ENCODE assay signal across 14 cellular contexts in the genomic region with DNA sequence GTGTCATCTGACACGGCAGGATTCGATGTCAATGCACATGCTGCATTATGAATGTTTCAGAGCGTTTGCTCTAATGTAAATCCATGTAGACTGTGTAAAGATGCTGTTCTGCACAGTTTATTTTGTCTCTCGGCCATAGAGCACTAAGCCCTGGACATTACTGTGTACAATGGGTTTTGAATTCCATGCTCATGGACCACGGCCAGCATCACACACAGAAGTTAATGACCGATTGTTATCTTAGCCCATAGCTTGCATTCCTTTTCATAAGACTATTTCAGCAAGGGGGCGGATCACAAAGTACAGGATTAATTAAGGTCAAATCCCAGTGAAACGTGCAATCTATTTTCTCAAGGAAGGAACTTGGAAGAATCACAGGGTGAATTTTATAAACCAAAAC.
DNase-seq lines count a peak whose midpoint lies in the region; ATAC-seq, FAIRE-seq and TF ChIP-seq lines count a peak whose summit lies in the region.
"Had no signal": no experiment of that assay in that cellular context is flagged by ENCODE, and none has a peak within 500 bp of the region (broad histone marks: within the 10 kb centered on the region; RNA-seq: fewer than 3 reads in every experiment).

No MANE protein-coding gene starts in this region.

- H3K4me3 ChIP-seq in pancreas (no peak overlapping the region), testis (no peak overlapping the region)

- peak in 3 of 4 donors; percentile 28 to 82 (median 68) for ATAC-seq in pancreas
- ATAC-seq in GM21381 (IDR thresholded peaks at IDR 0.05; ENCODE audit: unreplicated experiment) = no peak

- DNase-seq in Calu3 (peak; percentile 37), RPMI7951 (ENCODE audit: low read depth) (peak; percentile 88), fibroblast of gingiva (ENCODE audit: low read depth) (peak; percentile 88), pancreas (peak in 3 of 6 donors; percentile 13 to 32 (median 21)), DMS79 (lab: John Stamatoyannopoulos, UW) (no peak), testis (no peak)
- DNase-seq in activated T-cell treated with anti-CD3 and anti-CD28 coated beads, Interleukin-2, amount 50 U/mL, for 48 hours = no peak
- DNase-seq: activated CD4-positive, alpha-beta T cell treated with anti-CD3 and anti-CD28 coated beads, Interleukin-2, amount 50 U/mL, for 4 hours; NCI-H226; SIG-M5 had no signal

- WGBS in pancreas, 2 donors = 26 to 32% methylated on average over 8 of the region's 8 CpGs
- 46 to 57% methylated on average over 8 of the region's 8 CpGs for WGBS in testis, 2 donors

- peaks cover 17% of the 10 kb centered on the region for H3K4me1 Mint-ChIP-seq in Calu3 (ENCODE audit: low read depth, unreplicated experiment)

- H3K36me3 ChIP-seq in pancreas (no peaks in the 10 kb centered on the region), testis (ENCODE audit: low read depth, missing control alignments) (no peaks in the 10 kb centered on the region)

- H3K36me3 Mint-ChIP-seq in Calu3 (ENCODE audit: insufficient read depth, unreplicated experiment) = no peaks in the 10 kb centered on the region
- H3K36me3 Mint-ChIP-seq: activated naive CD8-positive, alpha-beta T cell had no signal

- TF ChIP-seq CTCF in Calu3 (IDR thresholded peaks at IDR 0.05; ENCODE audit: unreplicated experiment) (no peak), pancreas (IDR thresholded peaks at IDR 0.05) (no peak), testis (IDR thresholded peaks at IDR 0.05) (no peak)

- no peak overlapping the region for H3K27ac Mint-ChIP-seq in Calu3 (ENCODE audit: unreplicated experiment)
- H3K27ac Mint-ChIP-seq: activated naive CD8-positive, alpha-beta T cell; progenitor cell of endocrine pancreas had no signal

- H3K27ac ChIP-seq in pancreas (no peak overlapping the region), testis (no peak overlapping the region)

- TF ChIP-seq POLR2A in testis (IDR thresholded peaks at IDR 0.05) = no peak

- CTCF ChIA-PET in Calu3 (lab: Charles Lee) = no interaction called here

- no peaks in the 10 kb centered on the region for H3K27me3 ChIP-seq in pancreas
- H3K27me3 ChIP-seq in testis = no peaks in the 10 kb centered on the region

- no peak overlapping the region for H3K4me3 Mint-ChIP-seq in Calu3 (ENCODE audit: low read depth, unreplicated experiment)
- H3K4me3 Mint-ChIP-seq: activated naive CD8-positive, alpha-beta T cell had no signal

- BruUV-seq in Calu3 (replicated peaks; lab: Mats Ljungman, UMichigan) = no TSS peak

- H3K9me3 ChIP-seq in pancreas (no peaks in the 10 kb centered on the region), testis (no peaks in the 10 kb centered on the region)

- FAIRE-seq in pancreas (lab: Jason Lieb, UNC) = no peak
- FAIRE-seq: D721Med had no signal

- H3K9me3 Mint-ChIP-seq in Calu3 (ENCODE audit: low read depth, unreplicated experiment) = no peaks in the 10 kb centered on the region

- no peaks in the 10 kb centered on the region for H3K4me1 ChIP-seq in pancreas
- H3K4me1 ChIP-seq in testis = no peaks in the 10 kb centered on the region

- H3K27me3 Mint-ChIP-seq in Calu3 (ENCODE audit: unreplicated experiment) = no peaks in the 10 kb centered on the region
- H3K27me3 Mint-ChIP-seq: activated naive CD8-positive, alpha-beta T cell; progenitor cell of endocrine pancreas had no signal

- intact Hi-C loops in Calu3 (cut with micrococcal nuclease; ENCODE audit: unreplicated experiment) (no loop called here), pancreas (cut with DNase I) (no loop called here), testis (cut with DNase I; ENCODE audit: low total_unique reads) (no loop called here)

Comparison
In these comparisons a context has a peak if more than half of its experiments do, and no peak if none do; other contexts are left out.
1. DNase-seq: peak in Calu3 (single experiment), RPMI7951 (single experiment) and fibroblast of gingiva (single experiment); none in DMS79 (single experiment), testis (single experiment) and activated T-cell treated with anti-CD3 and anti-CD28 coated beads, Interleukin-2, amount 50 U/mL, for 48 hours (0 of 2).